In the genomic region with DNA sequence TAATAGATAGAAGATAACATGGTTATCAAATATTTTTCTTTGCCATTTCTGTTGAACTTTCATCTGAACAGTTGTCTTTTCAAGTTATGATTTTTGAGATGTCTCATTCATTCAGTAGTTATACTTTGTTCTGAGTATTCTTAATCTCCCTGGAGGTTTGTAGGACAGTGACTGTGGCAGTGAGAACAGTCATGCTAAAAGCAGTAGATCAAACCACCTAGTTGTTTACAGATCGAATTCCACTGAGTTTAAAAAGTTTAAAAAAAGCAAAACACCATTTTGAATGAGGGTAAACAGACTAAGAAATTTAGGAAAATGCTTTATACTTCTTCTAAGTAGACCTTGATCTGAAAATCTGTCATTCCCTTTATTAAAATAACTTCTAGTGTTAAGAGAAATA, we compare ENCODE assay signal across 17 cellular contexts.
DNase-seq lines count a peak whose midpoint lies in the region; ATAC-seq and TF ChIP-seq lines count a peak whose summit lies in the region.
"Had no signal": no experiment of that assay in that cellular context is flagged by ENCODE, and none has a peak within 500 bp of the region (broad histone marks: within the 10 kb centered on the region; RNA-seq: fewer than 3 reads in every experiment).

No MANE protein-coding gene starts in this region.

- peak overlapping the region; percentile 67 for H3K4me2 ChIP-seq in BLaER1
- peak overlapping the region; percentile 60 for H3K4me2 ChIP-seq in hepatocyte
- H3K4me2 ChIP-seq in neural progenitor cell = no peak overlapping the region

- H3K27ac ChIP-seq in BLaER1 (no peak overlapping the region), WERI-Rb-1 (peak overlapping the region; percentile 87), hepatocyte (peak overlapping the region; percentile 50), neural progenitor cell (no peak overlapping the region)

- DNase-seq in WERI-Rb-1 (no peak), hepatocyte (ENCODE audit: low spot score) (no peak), neural progenitor cell (ENCODE audit: low spot score) (no peak), UCSD-AML1 (lab: John Stamatoyannopoulos, UW; ENCODE audit: unreplicated experiment) (no peak), NCI-H82 (lab: John Stamatoyannopoulos, UW) (no peak)
- DNase-seq: CD4-positive, alpha-beta memory T cell; GF-D8; H7; NCI-H1105; NCI-H1694; NCI-H2107; NCI-H2227 treated with DMSO at 0.1 percent for 48 hours; SHP77 had no signal

- H3K36me3 ChIP-seq in BLaER1 = peaks cover 24% of the 10 kb centered on the region
- peaks cover 30% of the 10 kb centered on the region for H3K36me3 ChIP-seq in WERI-Rb-1
- no peaks in the 10 kb centered on the region for H3K36me3 ChIP-seq in hepatocyte (replicated peaks; ENCODE audit: insufficient read depth, low read depth)
- H3K36me3 ChIP-seq in neural progenitor cell = no peaks in the 10 kb centered on the region

- no peaks in the 10 kb centered on the region for H3K9me3 Mint-ChIP-seq in neural progenitor cell

- peaks cover 42% of the 10 kb centered on the region for H3K4me1 ChIP-seq in BLaER1
- peaks cover 14% of the 10 kb centered on the region for H3K4me1 ChIP-seq in hepatocyte (ENCODE audit: insufficient read depth)
- H3K4me1 ChIP-seq in neural progenitor cell = peaks cover 29% of the 10 kb centered on the region

- H3K4me3 ChIP-seq in BLaER1 = no peak overlapping the region
- H3K4me3 ChIP-seq in WERI-Rb-1 (ENCODE audit: low read depth, low read length) = peak overlapping the region; percentile 8; the same call in 1 of the 2 replicates
- no peak overlapping the region for H3K4me3 ChIP-seq in hepatocyte
- no peak overlapping the region for H3K4me3 ChIP-seq in neural progenitor cell
- H3K4me3 ChIP-seq: K562 had no signal

- no peaks in the 10 kb centered on the region for H3K27me3 ChIP-seq in BLaER1
- H3K27me3 ChIP-seq in WERI-Rb-1 (ENCODE audit: insufficient read depth, low read depth, severe bottlenecking) = no peaks in the 10 kb centered on the region
- no peaks in the 10 kb centered on the region for H3K27me3 ChIP-seq in hepatocyte
- H3K27me3 ChIP-seq in neural progenitor cell = no peaks in the 10 kb centered on the region
- H3K27me3 ChIP-seq: BE2C had no signal

- H3K27ac Mint-ChIP-seq in neural progenitor cell = peak overlapping the region; percentile 43
- H3K27ac Mint-ChIP-seq: CD4-positive, alpha-beta memory T cell had no signal

- no peaks in the 10 kb centered on the region for H3K9me2 ChIP-seq in hepatocyte (replicated peaks; ENCODE audit: insufficient read depth)

- ATAC-seq in HG03521 (IDR thresholded peaks at IDR 0.05; ENCODE audit: unreplicated experiment) = no peak
- ATAC-seq: K562 had no signal

- peaks cover 25% of the 10 kb centered on the region for H3K36me3 Mint-ChIP-seq in neural progenitor cell
- H3K36me3 Mint-ChIP-seq: CD4-positive, alpha-beta memory T cell had no signal

- H3K4me3 Mint-ChIP-seq in neural progenitor cell = peak overlapping the region; percentile 17
- H3K4me3 Mint-ChIP-seq: CD4-positive, alpha-beta memory T cell had no signal

- H3K9ac ChIP-seq in BLaER1 = peak overlapping the region; percentile 32; the same call in 1 of the 2 replicates
- no peak overlapping the region for H3K9ac ChIP-seq in neural progenitor cell

- WGBS in hepatocyte (ENCODE audit: low lambda C conversion rate, missing lambda C conversion rate) = 82% methylated on average over 1 of the region's 1 CpG

- H3K9me3 ChIP-seq in BLaER1 = 0 out of 2 replicates have a peak, but pooled peaks cover 6% of the 10 kb centered on the region
- H3K9me3 ChIP-seq in WERI-Rb-1 (ENCODE audit: severe bottlenecking) = no peaks in the 10 kb centered on the region
- H3K9me3 ChIP-seq in hepatocyte (ENCODE audit: low read depth) = no peaks in the 10 kb centered on the region
- no peaks in the 10 kb centered on the region for H3K9me3 ChIP-seq in neural progenitor cell (ENCODE audit: low read depth)
- H3K9me3 ChIP-seq: BE2C had no signal

- TF ChIP-seq CTCF in WERI-Rb-1 (IDR thresholded peaks at IDR 0.05; ENCODE audit: low read depth, low read length) (no peak), hepatocyte (IDR thresholded peaks at IDR 0.05; ENCODE audit: poor library complexity) (no peak), neural progenitor cell (IDR thresholded peaks at IDR 0.05) (no peak)

- H4K20me1 ChIP-seq in BLaER1 (peaks cover 40% of the 10 kb centered on the region), hepatocyte (ENCODE audit: insufficient read depth, poor library complexity, severe bottlenecking) (no peaks in the 10 kb centered on the region), neural progenitor cell (ENCODE audit: low read depth) (peaks cover 88% of the 10 kb centered on the region)

- H2AFZ ChIP-seq in hepatocyte (no peak overlapping the region), neural progenitor cell (replicated peaks) (no peak overlapping the region)

- peaks cover under 1% of the 10 kb centered on the region for H3K27me3 Mint-ChIP-seq in neural progenitor cell (ENCODE audit: insufficient read depth, low read depth)

- H3F3A ChIP-seq in neural progenitor cell (ENCODE audit: low read depth) = peaks cover 10% of the 10 kb centered on the region

- H3K79me2 ChIP-seq in hepatocyte (peaks cover 92% of the 10 kb centered on the region), neural progenitor cell (ENCODE audit: low read depth) (peaks cover 97% of the 10 kb centered on the region)

- H3K4me1 Mint-ChIP-seq in neural progenitor cell = peaks cover 34% of the 10 kb centered on the region

Comparison
In these comparisons a context has a peak if more than half of its experiments do, and no peak if none do; other contexts are left out.
1. H3K27ac ChIP-seq: peak in WERI-Rb-1 (single experiment) and hepatocyte (single experiment); none in BLaER1 (single experiment) and neural progenitor cell (single experiment).